ENCODE assay signal across 8 cellular contexts in genomic region chr3:47324278-47324865, GRCh38. TPM values are rescaled to one million over a fixed set of nuclear protein-coding genes. Genes with fewer than 3 reads are reported as not detected.
DNase-seq lines count a peak whose midpoint lies in the region; ATAC-seq and TF ChIP-seq lines count a peak whose summit lies in the region.

No MANE protein-coding gene starts in this region.

- no peak overlapping the region for H3K4me3 ChIP-seq in gastroesophageal sphincter
- no peak overlapping the region for H3K4me3 ChIP-seq in osteoblast (ENCODE audit: insufficient read depth, low read length)
- H3K4me3 ChIP-seq in vagina, result no peak overlapping the region

- H3K27ac ChIP-seq in gastroesophageal sphincter (no peak overlapping the region), osteoblast (ENCODE audit: low read depth, low read length) (peak overlapping the region; percentile 39), vagina (no peak overlapping the region)

- H3K27me3 ChIP-seq in gastroesophageal sphincter (no peaks in the 10 kb centered on the region), osteoblast (ENCODE audit: insufficient read depth, low read length) (no peaks in the 10 kb centered on the region), vagina (no peaks in the 10 kb centered on the region)

- WGBS in gastroesophageal sphincter (ENCODE audit: low coverage in 1 of 2), 2 donors, result 20% methylated on average over 2 of the region's 2 CpGs; no CpG with 5 or more reads in 1 of the 2 donors

- intact Hi-C loops in vagina (cut with DNase I), result loop anchor here (10.0 kb wide), 1 partner anchor 400 kb away; no protein-coding TSS in a partner anchor

- no peak for TF ChIP-seq EP300 in gastroesophageal sphincter (IDR thresholded peaks at IDR 0.05)

- no peaks in the 10 kb centered on the region for H3K9me3 ChIP-seq in gastroesophageal sphincter
- H3K9me3 ChIP-seq in osteoblast (ENCODE audit: low read depth, low read length), result no peaks in the 10 kb centered on the region
- H3K9me3 ChIP-seq in vagina, result no peaks in the 10 kb centered on the region

- peaks cover 4% of the 10 kb centered on the region for H3K79me2 ChIP-seq in osteoblast (ENCODE audit: insufficient read depth, low read length)

- H3K36me3 ChIP-seq in gastroesophageal sphincter (peaks cover 0 to 94% of the 10 kb centered on the region in 2 donors), osteoblast (ENCODE audit: insufficient read depth, low read length) (peaks cover 40% of the 10 kb centered on the region), vagina (peaks cover 0 to 19% of the 10 kb centered on the region in 2 donors)

- H3K4me1 ChIP-seq in gastroesophageal sphincter (peaks cover 0 to 6% (median 0%) of the 10 kb centered on the region in 3 donors), osteoblast (ENCODE audit: insufficient read depth, low read length) (peaks cover 10% of the 10 kb centered on the region), vagina (peaks cover 3% of the 10 kb centered on the region)

- H4K20me1 ChIP-seq in osteoblast (ENCODE audit: insufficient read depth, low read length), result peaks cover 10% of the 10 kb centered on the region

- TF ChIP-seq POLR2A in gastroesophageal sphincter (IDR thresholded peaks at IDR 0.05) (no peak), vagina (IDR thresholded peaks at IDR 0.05) (no peak)

- DNase-seq in COR-L47 (lab: John Stamatoyannopoulos, UW) (peak; percentile 23), HT-29 (ENCODE audit: low spot score) (peak; percentile 78), RKO (ENCODE audit: low spot score) (peak; percentile 71), osteoblast (ENCODE audit: insufficient read length, low spot score, missing footprints) (peak; percentile 95), vagina (ENCODE audit: extremely low spot score in 2 of 2) (peak in 1 of 2 donors; percentile 58)
- DNase-seq in activated effector memory CD4-positive, alpha-beta T cell treated with anti-CD3 and anti-CD28 coated beads, Interleukin-2, amount 50 U/mL, for 16 hours, result peak; percentile 72

- H2AFZ ChIP-seq in osteoblast (ENCODE audit: low read length), result no peak overlapping the region

- no peak overlapping the region for H3K4me2 ChIP-seq in osteoblast (ENCODE audit: insufficient read depth, low read length)

- peak; percentile 89 for ATAC-seq in gastroesophageal sphincter
- ATAC-seq in GM21367 (IDR thresholded peaks at IDR 0.05; ENCODE audit: unreplicated experiment), result no peak

- TF ChIP-seq CTCF in gastroesophageal sphincter (IDR thresholded peaks at IDR 0.05), result peak; percentile 64 to 72 (median 68)
- peak; percentile 80 for TF ChIP-seq CTCF in osteoblast (IDR thresholded peaks at IDR 0.05; ENCODE audit: extremely low read depth, low read depth, low read length)
- TF ChIP-seq CTCF in vagina (IDR thresholded peaks at IDR 0.05), result peak; percentile 48 to 70 (median 63)

RNA-seq across cellular contexts. Expression of gene KLHL18, which starts 41.6 kb away (rescaled TPM):
- 11.5 TPM in 2 replicates for total RNA-seq in HT-29 (2014; rRNA removed; shearing (Covaris generic))
- total RNA-seq in gastroesophageal sphincter (10 to 100 TPM; 11.6 to 23.3 (median 15.6) TPM), osteoblast (17.1 and 21.4 TPM in 2 replicates), vagina (10.1 TPM)

RNA-seq across cellular contexts. Expression of gene KIF9, which starts 41.8 kb away (rescaled TPM):
- 28.7 and 31.7 TPM in 2 replicates for total RNA-seq in HT-29 (2014; rRNA removed; shearing (Covaris generic))
- total RNA-seq in gastroesophageal sphincter (1 to 10 TPM; 1.7 to 8.6 (median 6.6) TPM), osteoblast (3.5 and 5.1 TPM in 2 replicates), vagina (0.98 TPM)

RNA-seq across cellular contexts. Expression of gene PTPN23, which starts 56.4 kb away (rescaled TPM):
- total RNA-seq in HT-29 (2014; rRNA removed; shearing (Covaris generic)), result 13.9 and 16.6 TPM in 2 replicates
- 10 to 100 TPM in 3 of 4 donors, 1 to 10 TPM in 1; 9.1 to 34.2 (median 19.5) TPM for total RNA-seq in gastroesophageal sphincter
- 22.4 and 30.0 TPM in 2 replicates for total RNA-seq in osteoblast
- total RNA-seq in vagina, result 30.2 TPM
